7 cellular contexts compared by ENCODE assay signal in genomic region chr4:55395218-55395528, GRCh38. TPM values are rescaled to one million over a fixed set of nuclear protein-coding genes. Genes with fewer than 3 reads are reported as not detected.
DNase-seq lines count a peak whose midpoint lies in the region; ATAC-seq and TF ChIP-seq lines count a peak whose summit lies in the region.

No MANE protein-coding gene starts in this region.

- H3K4me1 ChIP-seq in OCI-LY1 (ENCODE audit: insufficient read depth, low read length, severe bottlenecking) (peaks cover 46% of the 10 kb centered on the region), esophagus (ENCODE audit: control insufficient read depth in 2 of 2, insufficient read depth in 2 of 2, low read length in 1 of 2) (peaks cover 0 to 3% of the 10 kb centered on the region in 2 donors), sigmoid colon (peaks cover 0 to 35% (median 29%) of the 10 kb centered on the region in 4 donors)

- peak overlapping the region; percentile 96 for H3K4me2 ChIP-seq in OCI-LY1 (ENCODE audit: low read length)

- no peak for DNase-seq in sigmoid colon
- no peak for DNase-seq in GM13977 (ENCODE audit: low spot score)
- no peak for DNase-seq in activated CD4-positive, alpha-beta T cell treated with anti-CD3 and anti-CD28 coated beads for 1 hour

- ATAC-seq in GM21367 (IDR thresholded peaks at IDR 0.05; ENCODE audit: unreplicated experiment): peak; percentile 1
- ATAC-seq in activated CD4-positive, CD25-positive, alpha-beta regulatory T cell treated with anti-CD3 and anti-CD28 coated beads, Interleukin-2, amount 50 U/mL, for 24 hours: no peak

- in situ Hi-C loops in GM13977 (cut with MboI; ENCODE audit: low pct_unique_long_range_greater_than_20kb, low sequenced_read_pairs, unreplicated experiment): no loop called here

- WGBS in esophagus, 2 donors: 0 to 1% methylated on average over 4 of the region's 4 CpGs
- WGBS in sigmoid colon, 2 donors: 0 to 1% methylated on average over 4 of the region's 4 CpGs

- H3K36me3 ChIP-seq in OCI-LY1 (ENCODE audit: insufficient read depth, low read length) (peaks cover 23% of the 10 kb centered on the region), esophagus (ENCODE audit: control insufficient read depth in 2 of 2, insufficient read depth in 2 of 2, low read length in 1 of 2) (no peaks in the 10 kb centered on the region), sigmoid colon (no peaks in the 10 kb centered on the region)

- peaks cover 39% of the 10 kb centered on the region for H3K79me2 ChIP-seq in OCI-LY1 (ENCODE audit: insufficient read depth, low read length)

- no peak for TF ChIP-seq POLR2A in sigmoid colon (IDR thresholded peaks at IDR 0.05)

- H3F3A ChIP-seq in OCI-LY1 (ENCODE audit: insufficient read depth, low read length): no peaks in the 10 kb centered on the region

- TF ChIP-seq CTCF in OCI-LY1 (IDR thresholded peaks at IDR 0.05; ENCODE audit: low read length): no peak
- no peak for TF ChIP-seq CTCF in sigmoid colon (IDR thresholded peaks at IDR 0.05)
- no peak for TF ChIP-seq CTCF in GM13977 (IDR thresholded peaks at IDR 0.05; ENCODE audit: extremely low read depth, insufficient read depth, missing control alignments)

- H4K20me1 ChIP-seq in OCI-LY1 (ENCODE audit: insufficient read depth, low read length): no peaks in the 10 kb centered on the region

- TF ChIP-seq EP300 in sigmoid colon (IDR thresholded peaks at IDR 0.05): no peak

- H3K9me3 ChIP-seq in OCI-LY1 (ENCODE audit: low read length) (no peaks in the 10 kb centered on the region), esophagus (ENCODE audit: control insufficient read depth in 2 of 2, insufficient read depth in 1 of 2, low read depth in 1 of 2, low read length in 1 of 2) (no peaks in the 10 kb centered on the region), sigmoid colon (no peaks in the 10 kb centered on the region)

- H3K4me3 ChIP-seq in OCI-LY1 (ENCODE audit: low read depth, low read length, poor library complexity, severe bottlenecking) (peak overlapping the region; percentile 92), esophagus (ENCODE audit: low read depth in 1 of 2, low read length in 2 of 2) (peak overlapping the region; percentile 97 to 99), sigmoid colon (peak overlapping the region; percentile 78 to 99 (median 86))

- H3K9ac ChIP-seq in OCI-LY1 (ENCODE audit: low read length): peak overlapping the region; percentile 87

- H3K9me2 ChIP-seq in OCI-LY1 (ENCODE audit: low read depth, low read length): no peaks in the 10 kb centered on the region

- H3K27me3 ChIP-seq in OCI-LY1 (ENCODE audit: insufficient read depth, low read length) (no peaks in the 10 kb centered on the region), esophagus (ENCODE audit: control insufficient read depth in 1 of 2, insufficient read depth in 2 of 2, low read length in 2 of 2) (no peaks in the 10 kb centered on the region), sigmoid colon (no peaks in the 10 kb centered on the region)

- peak overlapping the region; percentile 52 for H2AFZ ChIP-seq in OCI-LY1 (ENCODE audit: low read length)

- intact Hi-C loops in sigmoid colon (cut with DNase I): loop anchor here (10.0 kb wide), 1 partner anchor 460 kb away; the partner anchor contains the start of gene EXOC1

- peak overlapping the region; percentile 64 for H3K27ac ChIP-seq in OCI-LY1 (ENCODE audit: low read depth, low read length, poor library complexity, severe bottlenecking)
- H3K27ac ChIP-seq in esophagus (ENCODE audit: low read depth in 2 of 2, low read length in 1 of 2): peak overlapping the region; percentile 98 to 100
- peak overlapping the region; percentile 96 to 100 (median 100) for H3K27ac ChIP-seq in sigmoid colon

RNA-seq across cellular contexts. Expression of gene TMEM165, which starts 0.6 kb away (rescaled TPM):
- polyA plus RNA-seq in esophagus (10 to 100 TPM; 66.3 to 84.6 TPM), sigmoid colon (10 to 100 TPM; 12.9 to 46.5 (median 18.6) TPM)
- total RNA-seq in sigmoid colon: 100 to 1,000 TPM; 144 to 219 (median 165) TPM

RNA-seq across cellular contexts. Expression of gene SRD5A3, which starts 49.1 kb away (rescaled TPM):
- polyA plus RNA-seq in esophagus (10 to 100 TPM; 22.4 to 25.1 TPM), sigmoid colon (1 to 10 TPM; 4.4 to 9.3 (median 4.8) TPM)
- total RNA-seq in sigmoid colon: 1 to 10 TPM; 2.2 to 5.4 (median 3.3) TPM
